In the genomic region with DNA sequence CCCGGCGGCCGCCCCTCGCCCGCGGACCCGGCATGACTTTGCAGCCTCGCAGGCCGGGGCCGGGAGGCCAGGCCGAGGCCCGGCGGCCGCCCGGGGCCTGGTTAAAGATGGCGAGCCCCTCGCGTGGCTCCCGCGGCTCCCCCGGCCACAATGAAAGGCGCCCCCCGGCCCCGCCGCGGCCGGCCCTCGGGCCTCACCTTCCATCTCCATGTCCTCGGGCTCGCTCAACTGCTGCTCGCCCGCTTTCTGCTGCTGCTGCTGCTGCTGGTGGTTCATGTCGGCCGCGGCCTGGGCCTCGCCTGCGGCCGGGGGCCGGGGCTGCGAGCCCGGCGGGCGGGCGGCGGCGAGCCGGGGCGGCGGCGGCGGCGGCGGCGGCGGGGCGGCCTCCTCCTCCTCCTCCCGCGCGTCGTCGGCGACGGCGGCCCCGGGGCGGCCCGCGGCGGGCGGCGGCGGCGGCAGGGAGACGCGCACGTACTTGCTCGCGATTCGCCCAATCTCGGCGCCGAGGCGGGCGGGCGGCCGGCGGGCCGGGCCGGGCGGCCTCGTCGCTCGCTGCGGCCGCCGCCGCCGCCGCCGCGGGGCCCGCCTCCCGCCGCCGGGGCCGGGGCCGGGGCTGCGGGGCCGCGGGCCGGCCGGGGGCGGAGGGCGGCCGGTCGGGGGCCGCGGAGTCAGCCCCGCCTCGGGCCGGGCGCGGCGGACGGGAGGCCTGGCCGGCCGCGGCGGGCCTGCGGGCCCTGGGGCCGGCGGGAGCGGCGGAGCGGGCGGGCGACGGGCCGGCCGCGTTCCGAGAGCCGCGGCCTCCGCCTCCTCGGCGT, we compare ENCODE assay signal across 8 cellular contexts. TPM values are rescaled to one million over a fixed set of nuclear protein-coding genes. Genes with fewer than 3 reads are reported as not detected.
DNase-seq lines count a peak whose midpoint lies in the region; ATAC-seq, FAIRE-seq and TF ChIP-seq lines count a peak whose summit lies in the region.

No MANE protein-coding gene starts in this region.

- H3K27me3 ChIP-seq in DND-41 (ENCODE audit: insufficient read depth, low read length, poor library complexity) (no peaks in the 10 kb centered on the region), WERI-Rb-1 (ENCODE audit: insufficient read depth, low read depth, severe bottlenecking) (no peaks in the 10 kb centered on the region), gastroesophageal sphincter (no peaks in the 10 kb centered on the region)

- ATAC-seq in DND-41 (ENCODE audit: insufficient read depth, low read depth) (no peak), HG02678 (IDR thresholded peaks at IDR 0.05; ENCODE audit: unreplicated experiment) (peak; percentile 1), gastroesophageal sphincter (peak; percentile 52)

- no peak for TF ChIP-seq POLR2A in gastroesophageal sphincter (IDR thresholded peaks at IDR 0.05)

- FAIRE-seq in GM19239 (lab: Jason Lieb, UNC) (no peak), RCC 7860 (lab: Jason Lieb, UNC) (no peak)

- H2AFZ ChIP-seq in DND-41 (ENCODE audit: low read depth, low read length): no peak overlapping the region

- H3K36me3 ChIP-seq in DND-41 (ENCODE audit: insufficient read depth, low read length) (peaks cover 14% of the 10 kb centered on the region; the same call in 1 of the 2 replicates), WERI-Rb-1 (peaks cover 6% of the 10 kb centered on the region), gastroesophageal sphincter (no peaks in the 10 kb centered on the region)

- peak overlapping the region; percentile 65 to 74; a peak in 3 of 4 replicates for H3K4me3 ChIP-seq in DND-41 (ENCODE audit: low read depth in 1 of 2, low read length in 2 of 2)
- peak overlapping the region; percentile 69 for H3K4me3 ChIP-seq in WERI-Rb-1 (ENCODE audit: low read depth, low read length)
- H3K4me3 ChIP-seq in gastroesophageal sphincter: peak overlapping the region; percentile 74 to 90
- peak overlapping the region; percentile 85 for H3K4me3 ChIP-seq in skeletal muscle cell (ENCODE audit: low read depth, low read length)

- TF ChIP-seq CTCF in DND-41 (IDR thresholded peaks at IDR 0.05; ENCODE audit: borderline replicate concordance, extremely low read depth, low read length, poor library complexity, severe bottlenecking) (no peak), WERI-Rb-1 (IDR thresholded peaks at IDR 0.05; ENCODE audit: low read depth, low read length) (no peak), gastroesophageal sphincter (IDR thresholded peaks at IDR 0.05) (no peak)

- peaks cover 48% of the 10 kb centered on the region for H4K20me1 ChIP-seq in DND-41 (ENCODE audit: insufficient read depth, low read length)

- peak overlapping the region; percentile 94 for H3K9ac ChIP-seq in DND-41 (ENCODE audit: low read depth, low read length)

- peak overlapping the region; percentile 84 for H3K27ac ChIP-seq in DND-41 (ENCODE audit: low read length)
- peak overlapping the region; percentile 77 for H3K27ac ChIP-seq in WERI-Rb-1
- peak overlapping the region in 3 of 4 donors; percentile 87 to 92 (median 88) for H3K27ac ChIP-seq in gastroesophageal sphincter

- DNase-seq in DND-41: no peak
- DNase-seq in WERI-Rb-1: no peak
- DNase-seq in skeletal muscle cell (ENCODE audit: low read depth): no peak
- no peak for DNase-seq in GM19239 (ENCODE audit: insufficient read length, low spot score)
- no peak for DNase-seq in RCC 7860 (ENCODE audit: low spot score)
- DNase-seq in mucosa of gallbladder (ENCODE audit: low spot score): no peak

- H3K4me1 ChIP-seq in DND-41 (ENCODE audit: insufficient read depth, low read length): peaks cover 51% of the 10 kb centered on the region
- peaks cover 9 to 53% (median 36%) of the 10 kb centered on the region in 3 donors for H3K4me1 ChIP-seq in gastroesophageal sphincter

- H3K4me2 ChIP-seq in DND-41 (ENCODE audit: insufficient read depth, low read length): peak overlapping the region; percentile 87

- WGBS in gastroesophageal sphincter (ENCODE audit: low coverage in 1 of 2), 2 donors: no CpG with 5 or more reads among the region's 147 CpGs

- H3K9me3 ChIP-seq in DND-41 (ENCODE audit: insufficient read depth, low read length, severe bottlenecking) (no peaks in the 10 kb centered on the region), WERI-Rb-1 (ENCODE audit: severe bottlenecking) (no peaks in the 10 kb centered on the region), gastroesophageal sphincter (no peaks in the 10 kb centered on the region)

- peaks cover 59% of the 10 kb centered on the region for H3K79me2 ChIP-seq in DND-41 (ENCODE audit: insufficient read depth, low read length)

- TF ChIP-seq EP300 in gastroesophageal sphincter (IDR thresholded peaks at IDR 0.05): no peak

RNA-seq across cellular contexts. Expression of a gene that starts 0.5 kb away (rescaled TPM):
- total RNA-seq in gastroesophageal sphincter: 10 to 100 TPM; 58.8 to 94.3 (median 82.4) TPM
- total RNA-seq in mucosa of gallbladder: 108 TPM
